ENCODE assay signal across 1 cellular context in genomic region chr16:69150146-69150865, GRCh38.
TF ChIP-seq lines count a peak whose summit lies in the region.

No MANE protein-coding gene starts in this region.

TF ChIP-seq in HepG2, 621 proteins besides CTCF, POLR2A, EP300 and RAD21 (continues in another document):
- TF ChIP-seq RBM22 (optimal IDR thresholded peaks at IDR 0.05; ENCODE audit: low read length): peak; percentile 34
- TF ChIP-seq, protein P1, sequence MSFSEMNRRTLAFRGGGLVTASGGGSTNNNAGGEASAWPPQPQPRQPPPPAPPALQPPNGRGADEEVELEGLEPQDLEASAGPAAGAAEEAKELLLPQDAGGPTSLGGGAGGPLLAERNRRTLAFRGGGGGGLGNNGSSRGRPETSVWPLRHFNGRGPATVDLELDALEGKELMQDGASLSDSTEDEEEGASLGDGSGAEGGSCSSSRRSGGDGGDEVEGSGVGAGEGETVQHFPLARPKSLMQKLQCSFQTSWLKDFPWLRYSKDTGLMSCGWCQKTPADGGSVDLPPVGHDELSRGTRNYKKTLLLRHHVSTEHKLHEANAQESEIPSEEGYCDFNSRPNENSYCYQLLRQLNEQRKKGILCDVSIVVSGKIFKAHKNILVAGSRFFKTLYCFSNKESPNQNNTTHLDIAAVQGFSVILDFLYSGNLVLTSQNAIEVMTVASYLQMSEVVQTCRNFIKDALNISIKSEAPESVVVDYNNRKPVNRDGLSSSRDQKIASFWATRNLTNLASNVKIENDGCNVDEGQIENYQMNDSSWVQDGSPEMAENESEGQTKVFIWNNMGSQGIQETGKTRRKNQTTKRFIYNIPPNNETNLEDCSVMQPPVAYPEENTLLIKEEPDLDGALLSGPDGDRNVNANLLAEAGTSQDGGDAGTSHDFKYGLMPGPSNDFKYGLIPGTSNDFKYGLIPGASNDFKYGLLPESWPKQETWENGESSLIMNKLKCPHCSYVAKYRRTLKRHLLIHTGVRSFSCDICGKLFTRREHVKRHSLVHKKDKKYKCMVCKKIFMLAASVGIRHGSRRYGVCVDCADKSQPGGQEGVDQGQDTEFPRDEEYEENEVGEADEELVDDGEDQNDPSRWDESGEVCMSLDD (CRISPR knock-in tag; IDR thresholded peaks at IDR 0.05; ENCODE audit: borderline replicate concordance): no peak
- TF ChIP-seq RXRB (CRISPR knock-in tag; IDR thresholded peaks at IDR 0.05; ENCODE audit: borderline replicate concordance): 0 out of 2 replicates have a peak, but pooled peaks have one; percentile 26
- no peak for TF ChIP-seq ZNF354B (CRISPR knock-in tag; IDR thresholded peaks at IDR 0.05)
- no peak for TF ChIP-seq GMEB1 (CRISPR knock-in tag; IDR thresholded peaks at IDR 0.05; ENCODE audit: borderline replicate concordance)
- peak; percentile 79 for TF ChIP-seq MIXL1 (CRISPR knock-in tag; IDR thresholded peaks at IDR 0.05)
- no peak for TF ChIP-seq ZNF770 (CRISPR knock-in tag; IDR thresholded peaks at IDR 0.05)
- no peak for TF ChIP-seq TAF15 (IDR thresholded peaks at IDR 0.05; ENCODE audit: low read depth, low read length, poor library complexity, severe bottlenecking)
- no peak for TF ChIP-seq ZNF350 (CRISPR knock-in tag; IDR thresholded peaks at IDR 0.05; ENCODE audit: borderline replicate concordance, low read depth)
- no peak for TF ChIP-seq ZNF567 (CRISPR knock-in tag; IDR thresholded peaks at IDR 0.05; ENCODE audit: borderline replicate concordance)
- peak; percentile 62; the same call in 1 of the 2 replicates for TF ChIP-seq SMC3 (IDR thresholded peaks at IDR 0.05; ENCODE audit: low read length)
- no peak for TF ChIP-seq FOSL2 (CRISPR knock-in tag; IDR thresholded peaks at IDR 0.05)
- TF ChIP-seq, protein P2, sequence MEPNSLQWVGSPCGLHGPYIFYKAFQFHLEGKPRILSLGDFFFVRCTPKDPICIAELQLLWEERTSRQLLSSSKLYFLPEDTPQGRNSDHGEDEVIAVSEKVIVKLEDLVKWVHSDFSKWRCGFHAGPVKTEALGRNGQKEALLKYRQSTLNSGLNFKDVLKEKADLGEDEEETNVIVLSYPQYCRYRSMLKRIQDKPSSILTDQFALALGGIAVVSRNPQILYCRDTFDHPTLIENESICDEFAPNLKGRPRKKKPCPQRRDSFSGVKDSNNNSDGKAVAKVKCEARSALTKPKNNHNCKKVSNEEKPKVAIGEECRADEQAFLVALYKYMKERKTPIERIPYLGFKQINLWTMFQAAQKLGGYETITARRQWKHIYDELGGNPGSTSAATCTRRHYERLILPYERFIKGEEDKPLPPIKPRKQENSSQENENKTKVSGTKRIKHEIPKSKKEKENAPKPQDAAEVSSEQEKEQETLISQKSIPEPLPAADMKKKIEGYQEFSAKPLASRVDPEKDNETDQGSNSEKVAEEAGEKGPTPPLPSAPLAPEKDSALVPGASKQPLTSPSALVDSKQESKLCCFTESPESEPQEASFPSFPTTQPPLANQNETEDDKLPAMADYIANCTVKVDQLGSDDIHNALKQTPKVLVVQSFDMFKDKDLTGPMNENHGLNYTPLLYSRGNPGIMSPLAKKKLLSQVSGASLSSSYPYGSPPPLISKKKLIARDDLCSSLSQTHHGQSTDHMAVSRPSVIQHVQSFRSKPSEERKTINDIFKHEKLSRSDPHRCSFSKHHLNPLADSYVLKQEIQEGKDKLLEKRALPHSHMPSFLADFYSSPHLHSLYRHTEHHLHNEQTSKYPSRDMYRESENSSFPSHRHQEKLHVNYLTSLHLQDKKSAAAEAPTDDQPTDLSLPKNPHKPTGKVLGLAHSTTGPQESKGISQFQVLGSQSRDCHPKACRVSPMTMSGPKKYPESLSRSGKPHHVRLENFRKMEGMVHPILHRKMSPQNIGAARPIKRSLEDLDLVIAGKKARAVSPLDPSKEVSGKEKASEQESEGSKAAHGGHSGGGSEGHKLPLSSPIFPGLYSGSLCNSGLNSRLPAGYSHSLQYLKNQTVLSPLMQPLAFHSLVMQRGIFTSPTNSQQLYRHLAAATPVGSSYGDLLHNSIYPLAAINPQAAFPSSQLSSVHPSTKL (CRISPR knock-in tag; IDR thresholded peaks at IDR 0.05): no peak
- TF ChIP-seq SP5 (CRISPR knock-in tag; IDR thresholded peaks at IDR 0.05; ENCODE audit: borderline replicate concordance, low read depth): no peak
- TF ChIP-seq ZNF574 (CRISPR knock-in tag; IDR thresholded peaks at IDR 0.05): no peak
- TF ChIP-seq SMAD3 (CRISPR knock-in tag; IDR thresholded peaks at IDR 0.05): no peak
- no peak for TF ChIP-seq REXO4 (CRISPR knock-in tag; IDR thresholded peaks at IDR 0.05; ENCODE audit: borderline replicate concordance)
- no peak for TF ChIP-seq TOPORS (CRISPR knock-in tag; IDR thresholded peaks at IDR 0.05)
- no peak for TF ChIP-seq ZNF569 (CRISPR knock-in tag; IDR thresholded peaks at IDR 0.05; ENCODE audit: borderline replicate concordance)
- TF ChIP-seq ZNF687 (CRISPR knock-in tag; IDR thresholded peaks at IDR 0.05): 0 out of 2 replicates have a peak, but pooled peaks have one; percentile 10
- peak; percentile 91 for TF ChIP-seq STAG1 (CRISPR knock-in tag; IDR thresholded peaks at IDR 0.05)
- TF ChIP-seq SP4 (CRISPR knock-in tag; IDR thresholded peaks at IDR 0.05): 0 out of 2 replicates have a peak, but pooled peaks have one; percentile 27
- no peak for TF ChIP-seq ZNF768 (CRISPR knock-in tag; IDR thresholded peaks at IDR 0.05)
- TF ChIP-seq MLXIP (CRISPR knock-in tag; IDR thresholded peaks at IDR 0.05; ENCODE audit: borderline replicate concordance): no peak
- TF ChIP-seq DBP (CRISPR knock-in tag; IDR thresholded peaks at IDR 0.05; ENCODE audit: not compliant biosample characterization): no peak
- TF ChIP-seq SOX13 (IDR thresholded peaks at IDR 0.05): no peak
- no peak for TF ChIP-seq SOX13 (CRISPR knock-in tag; conservative IDR thresholded peaks at IDR 0.05 in 1 of 2, IDR thresholded peaks at IDR 0.05 in 1 of 2)
- TF ChIP-seq JUN (CRISPR knock-in tag; IDR thresholded peaks at IDR 0.05): no peak
- TF ChIP-seq CCDC6 (CRISPR knock-in tag; IDR thresholded peaks at IDR 0.05): no peak
- 0 out of 2 replicates have a peak, but pooled peaks have one; percentile 17 for TF ChIP-seq ERF (CRISPR knock-in tag; IDR thresholded peaks at IDR 0.05)
- TF ChIP-seq JUNB (CRISPR knock-in tag; IDR thresholded peaks at IDR 0.05; ENCODE audit: borderline replicate concordance): no peak
- TF ChIP-seq ZBTB37 (CRISPR knock-in tag; IDR thresholded peaks at IDR 0.05): no peak
